18 cellular contexts compared by ENCODE assay signal in the genomic region with DNA sequence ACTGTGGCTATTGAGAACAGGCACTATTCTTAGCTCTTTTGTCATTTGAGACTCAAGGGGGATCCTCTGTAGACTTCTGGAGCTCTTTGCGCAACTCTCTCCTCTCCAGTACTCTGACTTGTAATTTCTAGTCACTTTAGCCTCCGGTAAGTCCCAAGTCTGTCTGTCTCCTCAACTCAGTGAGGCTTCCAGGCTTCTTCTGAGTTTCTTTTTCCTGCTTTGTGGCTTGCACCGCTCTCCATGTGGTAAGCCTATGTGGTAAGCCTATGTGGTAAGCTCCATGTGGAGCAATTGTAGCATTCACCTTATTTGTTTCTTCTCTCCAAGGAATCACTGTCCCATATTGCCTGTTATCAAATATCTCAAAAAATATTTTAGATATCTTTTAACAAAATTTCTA. TPM values are rescaled to one million over a fixed set of nuclear protein-coding genes. Genes with fewer than 3 reads are reported as not detected.
"Had no signal": no experiment of that assay in that cellular context is flagged by ENCODE, and none has a peak within 500 bp of the region (broad histone marks: within the 10 kb centered on the region; RNA-seq: fewer than 3 reads in every experiment).

No MANE protein-coding gene starts in this region.

- H3K27ac Mint-ChIP-seq: memory B cell had no signal

- ATAC-seq: foreskin keratinocyte; left ventricle myocardium superior; stimulated activated naive CD8-positive, alpha-beta T cell treated with anti-CD3 and anti-CD28 coated beads, Interleukin-15, amount 100 ng/mL, for 72 hours had no signal

- DNase-seq: activated CD4-positive, alpha-beta T cell treated with anti-CD3 and anti-CD28 coated beads, Interleukin-2, amount 50 U/mL, for 48 hours; activated gamma-delta T cell; activated T-cell treated with anti-CD3 and anti-CD28 coated beads, Interleukin-2, amount 50 U/mL, for 48 hours; cerebellar nuclear complex; effector memory CD4-positive, alpha-beta T cell; foreskin keratinocyte; glutamatergic neuron; hypothalamus; left ventricle myocardium superior; right lobe of liver; stimulated activated CD4-positive, alpha-beta T cell treated with anti-CD3 and anti-CD28 coated beads, Interleukin-4, amount 100 ng/mL, for 4 hours; stimulated activated CD8-positive, alpha-beta memory T cell treated with anti-CD3 and anti-CD28 coated beads, Interleukin-4, amount 100 ng/mL, for 48 hours; stimulated activated naive CD8-positive, alpha-beta T cell treated with anti-CD3 and anti-CD28 coated beads, Interleukin-15, amount 100 ng/mL, for 72 hours; testis had no signal

- H3K27me3 Mint-ChIP-seq: memory B cell; stimulated activated naive CD8-positive, alpha-beta T cell treated with anti-CD3 and anti-CD28 coated beads, Interleukin-15, amount 100 ng/mL, for 72 hours had no signal

- H3K4me3 Mint-ChIP-seq: memory B cell; stimulated activated naive CD8-positive, alpha-beta T cell treated with anti-CD3 and anti-CD28 coated beads, Interleukin-15, amount 100 ng/mL, for 72 hours had no signal

RNA-seq across cellular contexts. Expression of a gene that starts 6.3 kb away (rescaled TPM):
- total RNA-seq: ascending aorta, kidney epithelial cell, smooth muscle cell had no signal
